Comparison of ENCODE assay signal across 10 cellular contexts in genomic region chr17:76238847-76239537, GRCh38. TPM values are rescaled to one million over a fixed set of nuclear protein-coding genes. Genes with fewer than 3 reads are reported as not detected.
DNase-seq lines count a peak whose midpoint lies in the region; ATAC-seq, FAIRE-seq and TF ChIP-seq lines count a peak whose summit lies in the region.
"Had no signal": no experiment of that assay in that cellular context is flagged by ENCODE, and none has a peak within 500 bp of the region (broad histone marks: within the 10 kb centered on the region; RNA-seq: fewer than 3 reads in every experiment).

No MANE protein-coding gene starts in this region.

- no peak for TF ChIP-seq CTCF in H1 (IDR thresholded peaks at IDR 0.05; ENCODE audit: control extremely low read depth in 1 of 3, insufficient read depth in 1 of 3, low read depth in 1 of 3, low read length in 3 of 3)

- H3K79me2 ChIP-seq in H1 (ENCODE audit: control insufficient read depth in 1 of 2, insufficient read depth in 2 of 2, low read length in 2 of 2), result 0 out of 4 replicates have a peak, but pooled peaks cover 0 to 2% of the 10 kb centered on the region in 2 experiments

- H3K36me3 ChIP-seq in SK-N-MC (ENCODE audit: insufficient read depth, low read length) (no peaks in the 10 kb centered on the region), H1 (ENCODE audit: control insufficient read depth in 2 of 4, insufficient read depth in 4 of 4, low read length in 3 of 4) (no peaks in the 10 kb centered on the region), skeletal muscle tissue (ENCODE audit: control insufficient read depth in 3 of 3, insufficient read depth in 3 of 3, low read length in 3 of 3) (no peaks in the 10 kb centered on the region)
- H3K36me3 ChIP-seq: pancreas had no signal

- H2AFZ ChIP-seq in H1 (ENCODE audit: low read length), result no peak overlapping the region

- no peak overlapping the region for H3K56ac ChIP-seq in H1 (replicated peaks; ENCODE audit: insufficient read length, low read depth, low read length)

- no peak for TF ChIP-seq EP300 in H1 (IDR thresholded peaks at IDR 0.05; ENCODE audit: borderline replicate concordance in 1 of 2, low read depth in 2 of 2, low read length in 2 of 2)

- H4K5ac ChIP-seq in H1 (ENCODE audit: insufficient read length, low read depth, low read length), result no peak overlapping the region

- no peak overlapping the region for H2BK20ac ChIP-seq in H1 (ENCODE audit: low read length)

- no peak overlapping the region for H2BK12ac ChIP-seq in H1 (ENCODE audit: low read depth, low read length)

- CTCF ChIA-PET in H1 (lab: Charles Lee; ENCODE audit: partially characterized antibody), result interaction anchor here (0.9 to 2.4 kb wide), 8 partner anchors 11 to 118 kb away, joined by 3 to 19 read pairs (median 3); no protein-coding TSS in a partner anchor

- DNase-seq in NK-92 treated with Interleukin-12 subunit alpha and Interleukin-12 subunit beta, amount 100 ng/mL, for 24 hours (lab: John Stamatoyannopoulos, UW), result peak; percentile 36
- DNase-seq in NK-92 (lab: John Stamatoyannopoulos, UW; ENCODE audit: unreplicated experiment) (no peak), SK-N-MC (ENCODE audit: low read depth, low spot score) (no peak), H1 (ENCODE audit: low read depth in 1 of 2, low spot score in 2 of 2) (no peak), NCI-H2107 (lab: John Stamatoyannopoulos, UW) (no peak)
- DNase-seq: NCI-H446 had no signal

- no peak overlapping the region for H2BK5ac ChIP-seq in H1 (ENCODE audit: low read depth, low read length)

- no peak overlapping the region for H3K18ac ChIP-seq in H1 (ENCODE audit: extremely low read depth, low read length)

- H3K14ac ChIP-seq in H1 (ENCODE audit: insufficient read length), result no peak overlapping the region

- ATAC-seq in GM19395 (IDR thresholded peaks at IDR 0.05; ENCODE audit: unreplicated experiment) (no peak), GM21717 (IDR thresholded peaks at IDR 0.05; ENCODE audit: unreplicated experiment) (no peak)

- peaks cover 0 to 6% (median 4%) of the 10 kb centered on the region in 4 experiments; a peak in 5 of 7 replicates for H3K4me1 ChIP-seq in H1 (replicated peaks in 1 of 4; ENCODE audit: control insufficient read depth in 3 of 4, insufficient read depth in 4 of 4, low read length in 3 of 4)
- H3K4me1 ChIP-seq in skeletal muscle tissue (ENCODE audit: control insufficient read depth in 3 of 3, insufficient read depth in 3 of 3, low read length in 3 of 3), result peaks cover 20 to 35% (median 21%) of the 10 kb centered on the region in 3 donors

- peak overlapping the region; percentile 73 for H3K4me3 ChIP-seq in SK-N-MC
- H3K4me3 ChIP-seq in H1 (ENCODE audit: extremely low read depth in 1 of 4, insufficient read depth in 2 of 4, low read depth in 3 of 4, low read length in 4 of 4), result peak overlapping the region in 1 of 4 experiments; percentile 69; a peak in 3 of 8 replicates
- H3K4me3 ChIP-seq in skeletal muscle tissue (ENCODE audit: low read length in 3 of 3), result peak overlapping the region in 1 of 3 donors; percentile 62

- TF ChIP-seq POLR2A in H1 (IDR thresholded peaks at IDR 0.05; ENCODE audit: control extremely low read depth in 1 of 2, low read depth in 2 of 2, low read length in 2 of 2), result no peak

- no peaks in the 10 kb centered on the region for H3K79me1 ChIP-seq in H1 (ENCODE audit: low read depth, low read length)

- H3K27ac ChIP-seq in SK-N-MC (no peak overlapping the region), H1 (ENCODE audit: low read depth, low read length) (no peak overlapping the region), skeletal muscle tissue (ENCODE audit: low read depth, low read length) (peak overlapping the region; percentile 66)

- no peaks in the 10 kb centered on the region for H4K20me1 ChIP-seq in H1 (replicated peaks in 1 of 2; ENCODE audit: control insufficient read depth in 1 of 2, insufficient read depth in 2 of 2, low read length in 2 of 2)

- H3K27me3 ChIP-seq in H1 (replicated peaks in 1 of 4; ENCODE audit: control insufficient read depth in 3 of 4, extremely low read depth in 1 of 4, insufficient read depth in 3 of 4, low read length in 3 of 4) (peaks cover 5 to 42% (median 31%) of the 10 kb centered on the region in 4 experiments), skeletal muscle tissue (ENCODE audit: control insufficient read depth in 3 of 3, insufficient read depth in 3 of 3, low read length in 3 of 3) (peaks cover 0 to 3% (median 0%) of the 10 kb centered on the region in 3 donors)
- H3K27me3 ChIP-seq: pancreas had no signal

- no peak overlapping the region for H3K4ac ChIP-seq in H1 (replicated peaks; ENCODE audit: insufficient read length, low read depth, low read length)

- H3K23me2 ChIP-seq in H1 (ENCODE audit: low read depth, low read length), result peaks cover 11% of the 10 kb centered on the region

- H4K8ac ChIP-seq in H1 (ENCODE audit: extremely low read depth, insufficient read depth, low read length), result no peak overlapping the region

- FAIRE-seq in H1 (lab: Jason Lieb, UNC), result no peak
- FAIRE-seq: pancreas had no signal

- POLR2A ChIA-PET in H1 (lab: Charles Lee; ENCODE audit: partially characterized antibody), result interaction anchor here (1.1 kb wide), 1 partner anchor 42 kb away, joined by 3 read pairs; no protein-coding TSS in a partner anchor

- no peak for TF ChIP-seq RAD21 in H1 (IDR thresholded peaks at IDR 0.05 in 1 of 2, conservative IDR thresholded peaks at IDR 0.05 in 1 of 2; ENCODE audit: low read depth in 2 of 2, low read length in 2 of 2)

- H3K9me3 ChIP-seq in SK-N-MC (ENCODE audit: low read depth, low read length), result no peaks in the 10 kb centered on the region
- H3K9me3 ChIP-seq in H1 (ENCODE audit: insufficient read depth in 2 of 2, low read depth in 1 of 2, low read length in 1 of 2), result no peaks in the 10 kb centered on the region
- H3K9me3 ChIP-seq in skeletal muscle tissue (ENCODE audit: control insufficient read depth in 3 of 3, low read length in 3 of 3), result no peaks in the 10 kb centered on the region
- H3K9me3 ChIP-seq: pancreas had no signal

- no peak overlapping the region for H2BK120ac ChIP-seq in H1 (replicated peaks; ENCODE audit: low read depth, low read length)

- peak overlapping the region; percentile 68 to 83 for H3K4me2 ChIP-seq in H1 (ENCODE audit: insufficient read depth in 1 of 2, low read depth in 2 of 2, low read length in 2 of 2)

- 85% methylated on average over 11 of the region's 11 CpGs; no CpG with 5 or more reads in 1 of the 2 experiments for WGBS in H1 (ENCODE audit: extremely low coverage in 1 of 2, insufficient coverage in 1 of 2, insufficient read length in 1 of 2, insufficient replicate concordance in 2 of 2, low coverage in 1 of 2, low lambda C conversion rate in 2 of 2, missing lambda C conversion rate in 1 of 2), 2 experiments

- H4K91ac ChIP-seq in H1 (replicated peaks; ENCODE audit: insufficient read length, low read length), result no peak overlapping the region

- no peak overlapping the region for H3K9ac ChIP-seq in SK-N-MC (ENCODE audit: insufficient read length)
- H3K9ac ChIP-seq in H1 (replicated peaks in 1 of 4; ENCODE audit: extremely low read depth in 1 of 4, low read depth in 3 of 4, low read length in 3 of 4), result no peak overlapping the region
- peak overlapping the region in 1 of 3 donors; percentile 79 for H3K9ac ChIP-seq in skeletal muscle tissue (ENCODE audit: low read depth in 1 of 3, low read length in 3 of 3)

- no peak overlapping the region for H2BK15ac ChIP-seq in H1 (ENCODE audit: low read length)

- no peak overlapping the region for H2AK5ac ChIP-seq in H1 (ENCODE audit: low read depth, low read length)

- H3K23ac ChIP-seq in H1 (ENCODE audit: insufficient read length), result no peak overlapping the region

TF ChIP-seq in H1, 55 proteins besides CTCF, POLR2A, EP300 and RAD21 (continues in another document):
- no peak for TF ChIP-seq YY1 (IDR thresholded peaks at IDR 0.05; ENCODE audit: low read depth, low read length)

RNA-seq across cellular contexts. Expression of gene RNF157, which starts 1.3 kb away (rescaled TPM):
- 13.4 and 14.9 TPM in 2 replicates for total RNA-seq in H1 (2021; fragmentation: NEBNext Ultra II Directional; extraction: Animal tissue kit (Norgen Biotek cat#: 25700))
- 16.7 and 20.2 TPM in 2 replicates for polyA plus RNA-seq in H1 (2011; rRNA removed)
- 15.2 TPM for polyA plus RNA-seq in H1 (2011; cell fraction: cytosol; rRNA removed)
- 17.4 TPM for polyA plus RNA-seq in H1 (2011; cell fraction: nucleus; rRNA removed)
- polyA plus RNA-seq in H1 (2012, experiment 1 of 2), result 13.0 to 30.8 TPM (median 18.2 TPM) in 4 replicates
- 10.9 TPM for polyA plus RNA-seq in H1 (2012, experiment 2 of 2)
- polyA plus RNA-seq in H1 (2013, experiment 1 of 2), result 9.3 TPM
- polyA plus RNA-seq in H1 (2013, experiment 2 of 2), result 9.7 TPM
- 27.8 and 31.8 TPM in 2 replicates for polyA minus RNA-seq in H1 (2011; rRNA and poly(A)+ RNA removed)
- polyA minus RNA-seq in H1 (2011; cell fraction: cytosol; rRNA and poly(A)+ RNA removed), result 16.3 TPM
- polyA minus RNA-seq in H1 (2011; cell fraction: nucleus; rRNA and poly(A)+ RNA removed), result 15.9 TPM
- total RNA-seq in skeletal muscle tissue, result 6.8 TPM

RNA-seq across cellular contexts. Expression of gene UBALD2, which starts 26.2 kb away (rescaled TPM):
- total RNA-seq in H1 (2021; fragmentation: NEBNext Ultra II Directional; extraction: Animal tissue kit (Norgen Biotek cat#: 25700)), result 22.6 and 25.6 TPM in 2 replicates
- polyA plus RNA-seq in H1 (2011; rRNA removed), result 17.8 and 26.8 TPM in 2 replicates
- 11.6 TPM for polyA plus RNA-seq in H1 (2011; cell fraction: cytosol; rRNA removed)
- 20.6 TPM for polyA plus RNA-seq in H1 (2011; cell fraction: nucleus; rRNA removed)
- polyA plus RNA-seq in H1 (2012, experiment 1 of 2), result 6.2 to 22.1 TPM (median 14.0 TPM) in 4 replicates
- polyA plus RNA-seq in H1 (2012, experiment 2 of 2), result 27.4 TPM
- polyA plus RNA-seq in H1 (2013, experiment 1 of 2), result 22.2 TPM
- polyA plus RNA-seq in H1 (2013, experiment 2 of 2), result 20.6 TPM
- polyA minus RNA-seq in H1 (2011; rRNA and poly(A)+ RNA removed), result 4.8 and 7.9 TPM in 2 replicates
- 26.6 TPM for polyA minus RNA-seq in H1 (2011; cell fraction: cytosol; rRNA and poly(A)+ RNA removed)
- 13.2 TPM for polyA minus RNA-seq in H1 (2011; cell fraction: nucleus; rRNA and poly(A)+ RNA removed)
- 2.6 TPM for total RNA-seq in skeletal muscle tissue
